In genomic region chr1:87284456-87285240, GRCh38 we compare ENCODE assay signal across 23 cellular contexts.
"Had no signal": no experiment of that assay in that cellular context is flagged by ENCODE, and none has a peak within 500 bp of the region (broad histone marks: within the 10 kb centered on the region; RNA-seq: fewer than 3 reads in every experiment).

No MANE protein-coding gene starts in this region.

- H3K27me3 ChIP-seq: body of pancreas, foreskin keratinocyte, right atrium auricular region, tibial artery, uterus had no signal

- H3K36me3 ChIP-seq: right atrium auricular region, tibial artery, uterus, WERI-Rb-1 had no signal

- H3K27ac Mint-ChIP-seq: activated CD4-positive, alpha-beta memory T cell treated with anti-CD3 and anti-CD28 coated beads, Interleukin-2, amount 10 ng/mL, durations not matched to agents 7 days and 5 days; activated CD4-positive, alpha-beta T cell treated with anti-CD3 and anti-CD28 coated beads for 36 hours; activated naive CD4-positive, alpha-beta T cell treated with anti-CD3 and anti-CD28 coated beads, Interleukin-2, amount 50 U/mL, for 72 hours; nephron; progenitor cell of endocrine pancreas; stimulated activated naive B cell treated with anti-CD40 and anti-IgM and Interleukin-4, amounts not matched to agents 10 μg/mL and 1 μg/mL and 100 μg/mL, for 72 hours had no signal

- ATAC-seq: activated CD4-positive, alpha-beta T cell treated with anti-CD3 and anti-CD28 coated beads for 36 hours; activated naive CD4-positive, alpha-beta T cell treated with anti-CD3 and anti-CD28 coated beads, Interleukin-2, amount 50 U/mL, for 72 hours; body of pancreas; foreskin keratinocyte; stimulated activated naive B cell treated with anti-CD40 and anti-IgM and Interleukin-4, amounts not matched to agents 10 μg/mL and 1 μg/mL and 100 μg/mL, for 72 hours had no signal

- H3K27me3 Mint-ChIP-seq: activated CD4-positive, alpha-beta T cell treated with anti-CD3 and anti-CD28 coated beads for 36 hours had no signal

- H3K36me3 Mint-ChIP-seq: activated naive CD4-positive, alpha-beta T cell treated with anti-CD3 and anti-CD28 coated beads, Interleukin-2, amount 50 U/mL, for 72 hours; stimulated activated naive B cell treated with anti-CD40 and anti-IgM and Interleukin-4, amounts not matched to agents 10 μg/mL and 1 μg/mL and 100 μg/mL, for 72 hours had no signal

- H3K27ac ChIP-seq: body of pancreas, coronary artery, foreskin keratinocyte, right atrium auricular region, skin epidermis, tibial artery, uterus, WERI-Rb-1 had no signal

- H3K4me3 ChIP-seq: body of pancreas, coronary artery, right atrium auricular region, skin epidermis, tibial artery, uterus had no signal

- H3K4me1 ChIP-seq: body of pancreas, foreskin keratinocyte, right atrium auricular region, uterus had no signal

- DNase-seq: activated CD4-positive, alpha-beta memory T cell treated with anti-CD3 and anti-CD28 coated beads, Interleukin-2, amount 10 ng/mL, durations not matched to agents 7 days and 5 days; activated CD4-positive, alpha-beta T cell treated with anti-CD3 and anti-CD28 coated beads for 36 hours; activated gamma-delta T cell; activated T-cell treated with anti-CD3 and anti-CD28 coated beads, Interleukin-2, amount 50 U/mL, for 48 hours; amniotic stem cell; body of pancreas; central memory CD4-positive, alpha-beta T cell; effector CD4-positive, alpha-beta T cell; foreskin keratinocyte; glutamatergic neuron; occipital lobe; stimulated activated CD4-positive, alpha-beta T cell treated with anti-CD3 and anti-CD28 coated beads, Interleukin-15, amount 100 ng/mL, for 24 hours; stimulated activated CD4-positive, alpha-beta T cell treated with anti-CD3 and anti-CD28 coated beads, Interleukin-4, amount 100 ng/mL, for 1 hour; stimulated activated naive B cell treated with anti-CD40 and anti-IgM and Interleukin-4, amounts not matched to agents 10 μg/mL and 1 μg/mL and 100 μg/mL, for 72 hours; tibial artery; uterus; WERI-Rb-1 had no signal

- H3K4me1 Mint-ChIP-seq: activated CD4-positive, alpha-beta memory T cell treated with anti-CD3 and anti-CD28 coated beads, Interleukin-2, amount 10 ng/mL, durations not matched to agents 7 days and 5 days; activated CD4-positive, alpha-beta T cell treated with anti-CD3 and anti-CD28 coated beads for 36 hours; nephron; stimulated activated naive B cell treated with anti-CD40 and anti-IgM and Interleukin-4, amounts not matched to agents 10 μg/mL and 1 μg/mL and 100 μg/mL, for 72 hours had no signal

- H3K4me3 Mint-ChIP-seq: activated CD4-positive, alpha-beta memory T cell treated with anti-CD3 and anti-CD28 coated beads, Interleukin-2, amount 10 ng/mL, durations not matched to agents 7 days and 5 days; activated CD4-positive, alpha-beta T cell treated with anti-CD3 and anti-CD28 coated beads for 36 hours; nephron; stimulated activated naive B cell treated with anti-CD40 and anti-IgM and Interleukin-4, amounts not matched to agents 10 μg/mL and 1 μg/mL and 100 μg/mL, for 72 hours had no signal

- H3K9me3 ChIP-seq: body of pancreas, right atrium auricular region, tibial artery, uterus had no signal

- H3K9me3 Mint-ChIP-seq: activated CD4-positive, alpha-beta memory T cell treated with anti-CD3 and anti-CD28 coated beads, Interleukin-2, amount 10 ng/mL, durations not matched to agents 7 days and 5 days; activated naive CD4-positive, alpha-beta T cell treated with anti-CD3 and anti-CD28 coated beads, Interleukin-2, amount 50 U/mL, for 72 hours; nephron; stimulated activated naive B cell treated with anti-CD40 and anti-IgM and Interleukin-4, amounts not matched to agents 10 μg/mL and 1 μg/mL and 100 μg/mL, for 72 hours had no signal
